ENCODE assay signal across 30 cellular contexts in genomic region chr16:73483934-73484712, GRCh38.
DNase-seq lines count a peak whose midpoint lies in the region; ATAC-seq and TF ChIP-seq lines count a peak whose summit lies in the region.
"Had no signal": no experiment of that assay in that cellular context is flagged by ENCODE, and none has a peak within 500 bp of the region (broad histone marks: within the 10 kb centered on the region; RNA-seq: fewer than 3 reads in every experiment).

No MANE protein-coding gene starts in this region.

- ATAC-seq in GM23338 (peak; percentile 40), HG03135 (IDR thresholded peaks at IDR 0.05; ENCODE audit: unreplicated experiment) (no peak)
- ATAC-seq: left lobe of liver, natural killer cell, right lobe of liver had no signal

- H3K27ac ChIP-seq in GM23338 (ENCODE audit: low read depth), result peak overlapping the region; percentile 84
- H3K27ac ChIP-seq: A549, ovary, Peyer's patch, right lobe of liver, transverse colon, WERI-Rb-1 had no signal

- peak overlapping the region; percentile 31 for H3K4me2 ChIP-seq in GM23338
- H3K4me2 ChIP-seq: A549 had no signal

- H3K4me1 Mint-ChIP-seq in GM23338, result peaks cover 40% of the 10 kb centered on the region
- H3K4me1 Mint-ChIP-seq: activated CD4-positive, alpha-beta memory T cell treated with anti-CD3 and anti-CD28 coated beads, Interleukin-2, amount 10 ng/mL, durations not matched to agents 7 days and 5 days had no signal

- H3K27me3 ChIP-seq in BE2C (no peaks in the 10 kb centered on the region), GM23338 (ENCODE audit: insufficient read depth) (no peaks in the 10 kb centered on the region), iPS-15b (ENCODE audit: control insufficient read depth, insufficient read depth, low read length) (peaks cover 4% of the 10 kb centered on the region)
- H3K27me3 ChIP-seq: ovary, Peyer's patch, right lobe of liver had no signal

- DNase-seq in BE2C (peak; percentile 60), GM23338 (ENCODE audit: low spot score) (peak; percentile 54), NCI-H69 (lab: John Stamatoyannopoulos, UW) (peak; percentile 69), middle frontal gyrus (ENCODE audit: extremely low spot score, low spot score) (no peak)
- DNase-seq in stimulated activated CD4-positive, alpha-beta T cell treated with anti-CD3 and anti-CD28 coated beads, Interleukin-1b, Interleukin-23, amount 100 ng/mL, for 48 hours, result no peak
- DNase-seq in activated CD8-positive, alpha-beta memory T cell treated with anti-CD3 and anti-CD28 coated beads for 24 hours, result no peak
- DNase-seq: activated CD4-positive, alpha-beta memory T cell treated with anti-CD3 and anti-CD28 coated beads, Interleukin-2, amount 10 ng/mL, durations not matched to agents 7 days and 5 days; activated gamma-delta T cell treated with Interleukin-2 at 50 U/mL for 16 hours; activated T-cell treated with anti-CD3 and anti-CD28 coated beads, Interleukin-2, amount 50 U/mL, for 1 hour; cortex of kidney; DND-41; KG1; natural killer cell; NCI-H345; NK-92 treated with Interleukin-12 subunit alpha and Interleukin-12 subunit beta, amount 100 ng/mL, for 24 hours; ovary; Peyer's patch; right lobe of liver; stimulated activated CD4-positive, alpha-beta T cell treated with anti-CD3 and anti-CD28 coated beads, Interleukin-15, amount 100 ng/mL, for 24 hours; stimulated activated CD8-positive, alpha-beta memory T cell treated with anti-CD3 and anti-CD28 coated beads, Interleukin-4, amount 100 ng/mL, for 48 hours; transverse colon; WERI-Rb-1 had no signal

- H3K9me2 ChIP-seq in GM23338 (ENCODE audit: insufficient read depth), result peaks cover 15% of the 10 kb centered on the region

- H3K4me3 ChIP-seq in BE2C (ENCODE audit: low read depth, low read length) (no peak overlapping the region), GM23338 (peak overlapping the region; percentile 34; the same call in 1 of the 2 replicates), iPS-15b (ENCODE audit: low read depth, low read length) (peak overlapping the region; percentile 40)
- H3K4me3 ChIP-seq: A549, HAP-1, ovary, Peyer's patch, right lobe of liver, transverse colon had no signal

- H3K9me3 ChIP-seq in BE2C, result no peaks in the 10 kb centered on the region
- no peaks in the 10 kb centered on the region for H3K9me3 ChIP-seq in iPS-15b (ENCODE audit: control insufficient read depth, insufficient read depth, low read length)
- H3K9me3 ChIP-seq: A549, HAP-1, ovary, Peyer's patch, right lobe of liver, transverse colon had no signal

- H3K36me3 ChIP-seq in BE2C (no peaks in the 10 kb centered on the region), GM23338 (ENCODE audit: insufficient read depth) (no peaks in the 10 kb centered on the region), iPS-15b (ENCODE audit: control insufficient read depth, insufficient read depth, low read length) (no peaks in the 10 kb centered on the region)
- H3K36me3 ChIP-seq: HAP-1, ovary, Peyer's patch, right lobe of liver, transverse colon, WERI-Rb-1 had no signal

- no peaks in the 10 kb centered on the region for H3K9me3 Mint-ChIP-seq in GM23338
- H3K9me3 Mint-ChIP-seq: mesothelial cell of epicardium had no signal

- no peaks in the 10 kb centered on the region for H3F3A ChIP-seq in GM23338 (replicated peaks; ENCODE audit: low read depth)

- TF ChIP-seq CTCF in BE2C (IDR thresholded peaks at IDR 0.05; ENCODE audit: low read depth, low read length) (peak; percentile 5; the same call in 1 of the 2 replicates), GM23338 (conservative IDR thresholded peaks at IDR 0.05; ENCODE audit: low read depth in 2 of 2) (no peak)

- no peaks in the 10 kb centered on the region for H3K4me1 ChIP-seq in BE2C
- peaks cover 30% of the 10 kb centered on the region for H3K4me1 ChIP-seq in GM23338 (ENCODE audit: insufficient read depth)
- peaks cover 11% of the 10 kb centered on the region for H3K4me1 ChIP-seq in iPS-15b (ENCODE audit: control insufficient read depth, insufficient read depth, low read length)
- H3K4me1 ChIP-seq: A549, Peyer's patch, right lobe of liver, transverse colon had no signal

- no peak overlapping the region for H3K4me3 Mint-ChIP-seq in GM23338
- H3K4me3 Mint-ChIP-seq: activated CD4-positive, alpha-beta memory T cell treated with anti-CD3 and anti-CD28 coated beads, Interleukin-2, amount 10 ng/mL, durations not matched to agents 7 days and 5 days; B cell; natural killer cell; T-helper 2 cell treated with Interferon-gamma antibody and Interleukin-4, amounts not matched to agents 5 μg/mL and 100 μg/mL, for 36 hours had no signal

- H4K20me1 ChIP-seq in GM23338 (replicated peaks; ENCODE audit: insufficient read depth), result no peaks in the 10 kb centered on the region

- H3K36me3 Mint-ChIP-seq in GM23338 (ENCODE audit: low read depth), result no peaks in the 10 kb centered on the region
- H3K36me3 Mint-ChIP-seq: mesothelial cell of epicardium, natural killer cell had no signal

- H3K9ac ChIP-seq in iPS-15b (ENCODE audit: low read depth, low read length), result no peak overlapping the region

- peaks cover 8% of the 10 kb centered on the region for H3K27me3 Mint-ChIP-seq in GM23338 (ENCODE audit: insufficient read depth, low read depth, poor library complexity)

- H3K27ac Mint-ChIP-seq in GM23338, result no peak overlapping the region; the same call in 1 of the 2 replicates
- H3K27ac Mint-ChIP-seq: activated CD4-positive, alpha-beta memory T cell treated with anti-CD3 and anti-CD28 coated beads, Interleukin-2, amount 10 ng/mL, durations not matched to agents 7 days and 5 days; B cell; mesothelial cell of epicardium; natural killer cell; T-helper 2 cell treated with Interferon-gamma antibody and Interleukin-4, amounts not matched to agents 5 μg/mL and 100 μg/mL, for 36 hours had no signal

- no peaks in the 10 kb centered on the region for H3K79me2 ChIP-seq in GM23338 (replicated peaks; ENCODE audit: insufficient read depth)

- no peak overlapping the region; the same call in 1 of the 2 replicates for H2AFZ ChIP-seq in GM23338

TF ChIP-seq in GM23338, 12 proteins besides CTCF, POLR2A, EP300 and RAD21:
- TF ChIP-seq ZNF331 (CRISPR knock-in tag; IDR thresholded peaks at IDR 0.05; ENCODE audit: low read depth) (no peak), ZNF462 (CRISPR knock-in tag; IDR thresholded peaks at IDR 0.05) (no peak), EZH2phosphoT487 (IDR thresholded peaks at IDR 0.05; ENCODE audit: unreplicated experiment) (no peak)

Comparison
In these comparisons a context has a peak if more than half of its experiments do, and no peak if none do; other contexts are left out.
1. DNase-seq: peak in BE2C (single experiment), GM23338 (single experiment) and NCI-H69 (single experiment); none in stimulated activated CD4-positive, alpha-beta T cell treated with anti-CD3 and anti-CD28 coated beads, Interleukin-1b, Interleukin-23, amount 100 ng/mL, for 48 hours (single experiment), middle frontal gyrus (single experiment) and activated CD8-positive, alpha-beta memory T cell treated with anti-CD3 and anti-CD28 coated beads for 24 hours (single experiment).